Comparison of ENCODE assay signal across 24 cellular contexts in the genomic region with DNA sequence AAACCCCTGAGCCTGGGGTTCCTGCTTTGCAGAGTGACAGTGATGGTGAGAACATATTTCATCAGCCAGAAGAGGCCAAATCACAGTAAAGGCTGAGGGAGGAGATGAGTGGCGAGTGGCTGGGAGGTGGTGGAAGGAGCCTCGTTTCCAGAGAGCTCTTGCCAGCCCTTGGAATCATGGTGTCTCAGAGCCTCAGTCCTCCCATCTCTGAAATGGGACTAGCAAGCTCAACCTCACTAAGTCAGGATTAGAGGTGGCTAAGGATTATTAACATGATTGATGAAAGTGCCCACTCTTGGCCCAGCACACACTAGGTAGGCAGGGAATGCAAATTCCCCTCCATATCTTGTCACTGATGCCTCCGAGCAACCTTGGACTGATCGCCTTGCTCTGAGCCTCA. TPM values are rescaled to one million over a fixed set of nuclear protein-coding genes. Genes with fewer than 3 reads are reported as not detected.
"Had no signal": no experiment of that assay in that cellular context is flagged by ENCODE, and none has a peak within 500 bp of the region (broad histone marks: within the 10 kb centered on the region; RNA-seq: fewer than 3 reads in every experiment).

No MANE protein-coding gene starts in this region.

- ATAC-seq: effector memory CD8-positive, alpha-beta T cell; gastroesophageal sphincter; left ventricle myocardium superior; right cardiac atrium; stimulated activated naive CD8-positive, alpha-beta T cell treated with anti-CD3 and anti-CD28 coated beads, Interleukin-15, amount 100 ng/mL, for 72 hours had no signal

- H3K27me3 ChIP-seq: breast epithelium, colonic mucosa, dorsolateral prefrontal cortex, esophagus squamous epithelium, gastroesophageal sphincter, suprapubic skin, transverse colon, uterus had no signal

- H3K27ac Mint-ChIP-seq: activated CD4-positive, alpha-beta memory T cell treated with anti-CD3 and anti-CD28 coated beads, Interleukin-2, amount 10 ng/mL, durations not matched to agents 7 days and 5 days had no signal

- H3K79me2 ChIP-seq: parathyroid adenoma had no signal

- H2AFZ ChIP-seq: parathyroid adenoma had no signal

- H3K36me3 ChIP-seq: breast epithelium, uterus had no signal

- DNase-seq: activated CD4-positive, alpha-beta memory T cell treated with anti-CD3 and anti-CD28 coated beads, Interleukin-2, amount 10 ng/mL, durations not matched to agents 7 days and 5 days; activated CD4-positive, alpha-beta T cell treated with anti-CD3 and anti-CD28 coated beads for 48 hours; activated CD4-positive, CD25-positive, alpha-beta regulatory T cell; activated gamma-delta T cell treated with Interleukin-2 at 50 U/mL for 16 hours; colonic mucosa; dorsolateral prefrontal cortex; effector memory CD8-positive, alpha-beta T cell; esophagus squamous epithelium; head of caudate nucleus; hypothalamus; left ventricle myocardium superior; nucleus accumbens; right cardiac atrium; SK-N-SH; stimulated activated CD4-positive, alpha-beta T cell treated with anti-CD3 and anti-CD28 coated beads, Interleukin-12 subunit alpha, Interleukin-12 subunit beta, amount 100 ng/mL, for 4 hours; stimulated activated CD4-positive, alpha-beta T cell treated with anti-CD3 and anti-CD28 coated beads, Interleukin-4, amount 100 ng/mL, for 4 hours; stimulated activated naive CD8-positive, alpha-beta T cell treated with anti-CD3 and anti-CD28 coated beads, Interleukin-15, amount 100 ng/mL, for 72 hours; transverse colon; uterus had no signal

- H3K27ac ChIP-seq: breast epithelium, colonic mucosa, dorsolateral prefrontal cortex, esophagus squamous epithelium, parathyroid adenoma, suprapubic skin, transverse colon, uterus had no signal

- H3K4me3 Mint-ChIP-seq: activated CD4-positive, alpha-beta memory T cell treated with anti-CD3 and anti-CD28 coated beads, Interleukin-2, amount 10 ng/mL, durations not matched to agents 7 days and 5 days; effector memory CD8-positive, alpha-beta T cell; stimulated activated naive CD8-positive, alpha-beta T cell treated with anti-CD3 and anti-CD28 coated beads, Interleukin-15, amount 100 ng/mL, for 72 hours had no signal

- H3K4me2 ChIP-seq: SK-N-SH had no signal

- H3K9ac ChIP-seq: parathyroid adenoma, SK-N-SH had no signal

- H3K4me1 ChIP-seq: breast epithelium, colonic mucosa, gastroesophageal sphincter, parathyroid adenoma, transverse colon, uterus had no signal

- H3K27me3 Mint-ChIP-seq: activated CD4-positive, alpha-beta memory T cell treated with anti-CD3 and anti-CD28 coated beads, Interleukin-2, amount 10 ng/mL, durations not matched to agents 7 days and 5 days; effector memory CD8-positive, alpha-beta T cell; stimulated activated naive CD8-positive, alpha-beta T cell treated with anti-CD3 and anti-CD28 coated beads, Interleukin-15, amount 100 ng/mL, for 72 hours had no signal

- H3K9me3 Mint-ChIP-seq: activated CD4-positive, alpha-beta memory T cell treated with anti-CD3 and anti-CD28 coated beads, Interleukin-2, amount 10 ng/mL, durations not matched to agents 7 days and 5 days; effector memory CD8-positive, alpha-beta T cell had no signal

- H3K9me3 ChIP-seq: breast epithelium, colonic mucosa, esophagus squamous epithelium, gastroesophageal sphincter, SK-N-SH, suprapubic skin, transverse colon, uterus had no signal

- H3K4me3 ChIP-seq: breast epithelium, colonic mucosa, dorsolateral prefrontal cortex, esophagus squamous epithelium, gastroesophageal sphincter, suprapubic skin, transverse colon, uterus had no signal

RNA-seq across cellular contexts. Expression of gene IL21R, which starts 45.2 kb away (rescaled TPM):
- polyA plus RNA-seq: neural cell had no signal
